Comparison of ENCODE assay signal across 12 cellular contexts in genomic region chr12:42180990-42181611, GRCh38. TPM values are rescaled to one million over a fixed set of nuclear protein-coding genes. Genes with fewer than 3 reads are reported as not detected.
DNase-seq lines count a peak whose midpoint lies in the region; ATAC-seq, FAIRE-seq and TF ChIP-seq lines count a peak whose summit lies in the region.
"Had no signal": no experiment of that assay in that cellular context is flagged by ENCODE, and none has a peak within 500 bp of the region (broad histone marks: within the 10 kb centered on the region; RNA-seq: fewer than 3 reads in every experiment).

No MANE protein-coding gene starts in this region.

- H3K4me1 Mint-ChIP-seq in progenitor cell of endocrine pancreas (ENCODE audit: low read depth) (peaks cover 3% of the 10 kb centered on the region), type B pancreatic cell (ENCODE audit: unreplicated experiment) (no peaks in the 10 kb centered on the region)

- peak; percentile 60 for FAIRE-seq in H54 (lab: Jason Lieb, UNC)

- TF ChIP-seq CTCF in fibroblast of pulmonary artery (IDR thresholded peaks at IDR 0.05; ENCODE audit: low read length, missing control alignments) (no peak), progenitor cell of endocrine pancreas (IDR thresholded peaks at IDR 0.05; ENCODE audit: unreplicated experiment) (no peak), type B pancreatic cell (conservative IDR thresholded peaks at IDR 0.05) (no peak)

- no peaks in the 10 kb centered on the region for H3K27me3 Mint-ChIP-seq in progenitor cell of endocrine pancreas
- no peaks in the 10 kb centered on the region for H3K27me3 Mint-ChIP-seq in type B pancreatic cell
- H3K27me3 Mint-ChIP-seq: dendritic cell treated with granulocyte-macrophage colony-stimulating factor and Interleukin-4, amounts not matched to agents 40 ng/mL and 50 ng/mL, for 4 days had no signal

- H3K4me3 Mint-ChIP-seq in progenitor cell of endocrine pancreas (ENCODE audit: low read depth) (no peak overlapping the region), type B pancreatic cell (no peak overlapping the region)
- H3K4me3 Mint-ChIP-seq: activated T-helper 1 cell treated with anti-CD3 and anti-CD28 coated beads, Interleukin-12 subunit alpha, Interleukin-12 subunit beta, Interleukin-2, Interleukin-4 antibody, amounts not matched to agents 30 ng/mL and 10 ng/mL and 1 ng/mL, durations not matched to agents 14 hours and 24 hours and 36 hours; dendritic cell treated with granulocyte-macrophage colony-stimulating factor and Interleukin-4, amounts not matched to agents 40 ng/mL and 50 ng/mL, for 4 days had no signal

- DNase-seq in H54 (ENCODE audit: insufficient read length, low spot score) (no peak), NOMO-1 treated with dmso at 0.1 percent for 144 hours (lab: John Stamatoyannopoulos, UW; ENCODE audit: unreplicated experiment) (peak; percentile 61), fibroblast of pulmonary artery (ENCODE audit: low read depth) (peak; percentile 56), progenitor cell of endocrine pancreas (ENCODE audit: low spot score, unreplicated experiment) (no peak), type B pancreatic cell (ENCODE audit: extremely low spot score, unreplicated experiment) (no peak), AG08395 (ENCODE audit: low spot score) (no peak)
- DNase-seq in activated CD4-positive, alpha-beta T cell treated with anti-CD3 and anti-CD28 coated beads for 1 hour, result no peak
- DNase-seq: DMS 273 treated with DMSO at 0.1 percent for 48 hours had no signal

- peaks cover 17% of the 10 kb centered on the region for H3K9me3 Mint-ChIP-seq in progenitor cell of endocrine pancreas (ENCODE audit: low read depth)
- H3K9me3 Mint-ChIP-seq in type B pancreatic cell, result peaks cover 4% of the 10 kb centered on the region

- H3K36me3 Mint-ChIP-seq in progenitor cell of endocrine pancreas (ENCODE audit: insufficient read depth) (peaks cover 23% of the 10 kb centered on the region), type B pancreatic cell (peaks cover 19% of the 10 kb centered on the region)

- ATAC-seq in GM21717 (IDR thresholded peaks at IDR 0.05; ENCODE audit: unreplicated experiment), result no peak

- H3K27ac Mint-ChIP-seq in progenitor cell of endocrine pancreas, result peak overlapping the region; percentile 5
- no peak overlapping the region for H3K27ac Mint-ChIP-seq in type B pancreatic cell
- H3K27ac Mint-ChIP-seq: activated T-helper 1 cell treated with anti-CD3 and anti-CD28 coated beads, Interleukin-12 subunit alpha, Interleukin-12 subunit beta, Interleukin-2, Interleukin-4 antibody, amounts not matched to agents 30 ng/mL and 10 ng/mL and 1 ng/mL, durations not matched to agents 14 hours and 24 hours and 36 hours; dendritic cell treated with granulocyte-macrophage colony-stimulating factor and Interleukin-4, amounts not matched to agents 40 ng/mL and 50 ng/mL, for 4 days had no signal

- no peak for TF ChIP-seq POLR2A in H54 (IDR thresholded peaks at IDR 0.05; ENCODE audit: low read depth, low read length)

- no peak overlapping the region for H3K4me3 ChIP-seq in fibroblast of pulmonary artery (replicated peaks; ENCODE audit: low read depth, low read length)
- H3K4me3 ChIP-seq: tibial nerve had no signal

RNA-seq across cellular contexts. Expression of gene GXYLT1, which starts 36.4 kb away (rescaled TPM):
- 23.5 and 23.8 TPM in 2 replicates for total RNA-seq in progenitor cell of endocrine pancreas
- 13.5 and 23.8 TPM in 2 replicates for total RNA-seq in type B pancreatic cell (ENCODE audit: low replicate concordance)

RNA-seq across cellular contexts. Expression of gene YAF2, which starts 56.9 kb away (rescaled TPM):
- total RNA-seq in progenitor cell of endocrine pancreas, result 30.5 and 33.8 TPM in 2 replicates
- total RNA-seq in type B pancreatic cell (ENCODE audit: low replicate concordance), result 13.0 and 22.9 TPM in 2 replicates

Comparison
In these comparisons a context has a peak if more than half of its experiments do, and no peak if none do; other contexts are left out.
1. DNase-seq: peak in NOMO-1 treated with dmso at 0.1 percent for 144 hours (single experiment) and fibroblast of pulmonary artery (single experiment); none in H54 (single experiment), progenitor cell of endocrine pancreas (single experiment), type B pancreatic cell (single experiment), AG08395 (single experiment) and activated CD4-positive, alpha-beta T cell treated with anti-CD3 and anti-CD28 coated beads for 1 hour (single experiment).